ENCODE assay signal across 12 cellular contexts in the genomic region with DNA sequence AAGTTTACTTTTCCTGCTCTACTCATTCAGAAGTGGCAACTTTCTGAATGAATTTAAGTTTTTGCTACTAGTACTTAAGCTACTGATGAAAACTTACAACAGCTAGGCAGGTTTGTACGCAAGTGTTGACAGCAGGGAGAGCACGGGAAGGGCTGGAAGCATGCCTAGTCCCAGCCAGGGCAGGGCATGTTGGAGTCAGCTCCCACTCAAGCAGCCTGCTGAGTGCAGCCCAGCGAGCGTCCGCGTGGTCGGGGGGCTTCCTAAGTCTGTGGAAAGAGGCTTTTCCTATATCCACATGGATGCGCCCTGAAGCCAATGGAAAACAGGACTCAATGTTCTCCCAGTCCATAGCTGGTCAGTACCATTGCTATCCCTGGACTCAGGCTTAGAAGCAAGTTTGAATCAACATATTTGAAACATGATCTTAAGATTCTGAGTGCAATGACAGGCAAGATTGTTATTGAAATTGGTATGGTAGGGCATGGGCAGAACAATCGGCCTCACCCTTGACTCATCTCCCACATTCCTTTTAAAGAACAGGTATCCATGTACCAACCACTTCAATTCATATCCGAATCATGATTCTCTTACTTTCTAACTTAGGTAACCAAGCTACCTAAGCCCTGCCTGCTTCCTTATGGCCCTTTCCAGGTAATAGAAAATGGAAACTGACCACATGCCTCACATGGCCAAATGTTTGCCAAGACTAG.
"Had no signal": no experiment of that assay in that cellular context is flagged by ENCODE, and none has a peak within 500 bp of the region (broad histone marks: within the 10 kb centered on the region; RNA-seq: fewer than 3 reads in every experiment).

No MANE protein-coding gene starts in this region.

- DNase-seq: activated CD4-positive, alpha-beta T cell treated with anti-CD3 and anti-CD28 coated beads, Interleukin-2, amount 10 ng/mL, durations not matched to agents 7 days and 5 days; activated CD8-positive, alpha-beta memory T cell treated with anti-CD3 and anti-CD28 coated beads for 24 hours; activated gamma-delta T cell treated with Interleukin-2 at 50 U/mL for 16 hours; activated naive CD8-positive, alpha-beta T cell treated with anti-CD3 and anti-CD28 coated beads, Interleukin-2, amount 10 ng/mL, durations not matched to agents 7 days and 5 days; brain microvascular endothelial cell; dorsolateral prefrontal cortex; midbrain had no signal

- ATAC-seq: esophagus mucosa; stimulated activated effector memory CD8-positive, alpha-beta T cell treated with anti-CD3 and anti-CD28 coated beads, Interleukin-12 subunit alpha, Interleukin-12 subunit beta, amount 100 ng/mL, for 72 hours had no signal

- H3K9me3 ChIP-seq: thoracic aorta had no signal

- H3K27me3 ChIP-seq: brain microvascular endothelial cell, dorsolateral prefrontal cortex had no signal

- H3K27ac ChIP-seq: brain microvascular endothelial cell, parathyroid adenoma, thoracic aorta had no signal

- H3K4me3 ChIP-seq: dorsolateral prefrontal cortex, lung, thoracic aorta had no signal
